Comparison of ENCODE assay signal across 8 cellular contexts in genomic region chr18:34659579-34660517, GRCh38. TPM values are rescaled to one million over a fixed set of nuclear protein-coding genes. Genes with fewer than 3 reads are reported as not detected.
DNase-seq lines count a peak whose midpoint lies in the region; ATAC-seq and TF ChIP-seq lines count a peak whose summit lies in the region.

No MANE protein-coding gene starts in this region.

- H3K4me2 ChIP-seq in parathyroid adenoma (ENCODE audit: low read length) = peak overlapping the region; percentile 48

- no peaks in the 10 kb centered on the region for H3K9me3 Mint-ChIP-seq in activated CD8-positive, alpha-beta T cell treated with anti-CD3 and anti-CD28 coated beads for 36 hours

- no peak overlapping the region for H3K9ac ChIP-seq in parathyroid adenoma

- 12 to 15% methylated on average over 8 of the region's 8 CpGs for WGBS in heart right ventricle, 2 donors

- H3K79me2 ChIP-seq in parathyroid adenoma = no peaks in the 10 kb centered on the region

- CTCF ChIA-PET in activated CD8-positive, alpha-beta T cell treated with anti-CD3 and anti-CD28 coated beads for 36 hours (lab: Charles Lee) = interaction anchor here (2.2 to 4.7 kb wide), 4 partner anchors 16 to 129 kb away, joined by 6 to 30 read pairs (median 26); no protein-coding TSS in a partner anchor

- peak; percentile 92 for DNase-seq in Daoy (ENCODE audit: low read depth)
- DNase-seq in NCI-H1105 treated with DMSO at 0.1 percent for 48 hours (lab: John Stamatoyannopoulos, UW) = peak; percentile 72
- peak; percentile 80 for DNase-seq in amniotic stem cell (lab: John Stamatoyannopoulos, UW)
- peak; percentile 59 to 85 for DNase-seq in heart right ventricle
- no peak for DNase-seq in activated CD8-positive, alpha-beta T cell treated with anti-CD3 and anti-CD28 coated beads for 36 hours

- no peaks in the 10 kb centered on the region for H3K36me3 Mint-ChIP-seq in activated CD8-positive, alpha-beta T cell treated with anti-CD3 and anti-CD28 coated beads for 36 hours (ENCODE audit: low read depth)

- H3K36me3 ChIP-seq in heart right ventricle (no peaks in the 10 kb centered on the region), parathyroid adenoma (ENCODE audit: control insufficient read depth, insufficient read depth, low read length) (no peaks in the 10 kb centered on the region)

- H3K4me3 Mint-ChIP-seq in activated CD8-positive, alpha-beta T cell treated with anti-CD3 and anti-CD28 coated beads for 36 hours = no peak overlapping the region

- H3K4me1 ChIP-seq in heart right ventricle = peaks cover 2 to 50% (median 28%) of the 10 kb centered on the region in 9 donors
- H3K4me1 ChIP-seq in parathyroid adenoma = peaks cover 9% of the 10 kb centered on the region

- H3K4me3 ChIP-seq in heart right ventricle (no peak overlapping the region), parathyroid adenoma (ENCODE audit: low read depth, low read length) (peak overlapping the region; percentile 34)

- peak overlapping the region; percentile 57 to 92 (median 84) for H3K27ac ChIP-seq in heart right ventricle
- H3K27ac ChIP-seq in parathyroid adenoma = peak overlapping the region; percentile 79

- H2AFZ ChIP-seq in parathyroid adenoma = peak overlapping the region; percentile 47

- TF ChIP-seq CTCF in heart right ventricle (IDR thresholded peaks at IDR 0.05) = no peak
- TF ChIP-seq CTCF in parathyroid adenoma (IDR thresholded peaks at IDR 0.05) = no peak
- no peak for TF ChIP-seq CTCF in activated CD8-positive, alpha-beta T cell treated with anti-CD3 and anti-CD28 coated beads for 36 hours (IDR thresholded peaks at IDR 0.05)

- H3K9me3 ChIP-seq in heart right ventricle (no peaks in the 10 kb centered on the region), parathyroid adenoma (ENCODE audit: control insufficient read depth, low read length) (no peaks in the 10 kb centered on the region)

- ATAC-seq in heart right ventricle = peak; percentile 86 to 98 (median 94)
- ATAC-seq in HG03457 (IDR thresholded peaks at IDR 0.05; ENCODE audit: unreplicated experiment) = no peak
- ATAC-seq in activated CD8-positive, alpha-beta T cell treated with anti-CD3 and anti-CD28 coated beads for 36 hours = no peak
- no peak for ATAC-seq in GM19397 (IDR thresholded peaks at IDR 0.05; ENCODE audit: unreplicated experiment)

- peaks cover 18% of the 10 kb centered on the region for H3K27me3 Mint-ChIP-seq in activated CD8-positive, alpha-beta T cell treated with anti-CD3 and anti-CD28 coated beads for 36 hours

- H3K27ac Mint-ChIP-seq in activated CD8-positive, alpha-beta T cell treated with anti-CD3 and anti-CD28 coated beads for 36 hours = no peak overlapping the region

- no peaks in the 10 kb centered on the region for H3K4me1 Mint-ChIP-seq in activated CD8-positive, alpha-beta T cell treated with anti-CD3 and anti-CD28 coated beads for 36 hours (ENCODE audit: low read depth)

- intact Hi-C loops in heart right ventricle (cut with DNase I) = loop anchor here in 8 of 10 donors (2.0 to 10.0 kb wide), 7 partner anchors 65 to 168 kb away; no protein-coding TSS in a partner anchor
- intact Hi-C loops in activated CD8-positive, alpha-beta T cell treated with anti-CD3 and anti-CD28 coated beads for 36 hours (cut with micrococcal nuclease) = loop anchor here (2.0 kb wide), 1 partner anchor 129 kb away; no protein-coding TSS in a partner anchor

- POLR2A ChIA-PET in activated CD8-positive, alpha-beta T cell treated with anti-CD3 and anti-CD28 coated beads for 36 hours (lab: Charles Lee) = interaction anchor here (0.9 kb wide), 1 partner anchor 17 kb away, joined by 3 read pairs; no protein-coding TSS in a partner anchor

- H3K27me3 ChIP-seq in heart right ventricle (no peaks in the 10 kb centered on the region), parathyroid adenoma (ENCODE audit: control insufficient read depth, insufficient read depth, low read length) (no peaks in the 10 kb centered on the region)

RNA-seq across cellular contexts. Expression of gene DTNA, which starts 50.2 kb away (rescaled TPM):
- 12.1 and 14.3 TPM in 2 replicates for total RNA-seq in Daoy (2014; rRNA removed; shearing (Covaris generic))
- total RNA-seq in heart right ventricle = 100 to 1,000 TPM; 161 to 198 (median 186) TPM
- polyA plus RNA-seq in heart right ventricle = 10 to 100 TPM; 65.4 to 80.2 TPM
- total RNA-seq in activated CD8-positive, alpha-beta T cell treated with anti-CD3 and anti-CD28 coated beads for 36 hours = under 1 TPM; 0.40 to 0.41 TPM

Comparison
In these comparisons a context has a peak if more than half of its experiments do, and no peak if none do; other contexts are left out.
1. ATAC-seq: peak in heart right ventricle (8 of 8); none in HG03457 (single experiment), activated CD8-positive, alpha-beta T cell treated with anti-CD3 and anti-CD28 coated beads for 36 hours (single experiment) and GM19397 (single experiment).